Comparison of ENCODE assay signal across 8 cellular contexts in genomic region chr11:47177229-47177845, GRCh38. TPM values are rescaled to one million over a fixed set of nuclear protein-coding genes. Genes with fewer than 3 reads are reported as not detected.
DNase-seq lines count a peak whose midpoint lies in the region; ATAC-seq and TF ChIP-seq lines count a peak whose summit lies in the region.

No MANE protein-coding gene starts in this region.

- peak; percentile 81 for DNase-seq in A172 (ENCODE audit: low spot score)
- DNase-seq in GM13977 (ENCODE audit: low spot score) = peak; percentile 89
- peak; percentile 14 for DNase-seq in NCI-H2081 treated with DMSO at 0.1 percent for 48 hours (lab: John Stamatoyannopoulos, UW)
- peak; percentile 83 for DNase-seq in UCSD-AML1 (lab: John Stamatoyannopoulos, UW; ENCODE audit: unreplicated experiment)
- DNase-seq in cerebellum (ENCODE audit: low spot score) = peak; percentile 79
- DNase-seq in kidney tubule cell (ENCODE audit: low spot score) = peak; percentile 81
- DNase-seq in stimulated activated CD4-positive, alpha-beta T cell treated with anti-CD3 and anti-CD28 coated beads, Interleukin-2, amount 100 ng/mL, for 4 hours (ENCODE audit: low read depth) = peak; percentile 65

- peak; percentile 71 for TF ChIP-seq CTCF in GM13977 (IDR thresholded peaks at IDR 0.05; ENCODE audit: extremely low read depth, insufficient read depth, missing control alignments)

- ATAC-seq in HG02970 (IDR thresholded peaks at IDR 0.05; ENCODE audit: low FRiP score, unreplicated experiment) = peak; percentile 41

- in situ Hi-C loops in GM13977 (cut with MboI; ENCODE audit: low pct_unique_long_range_greater_than_20kb, low sequenced_read_pairs, unreplicated experiment) = no loop called here

RNA-seq across cellular contexts. Expression of gene ARFGAP2, which starts 0.7 kb away (rescaled TPM):
- 106 and 166 TPM in 2 replicates for total RNA-seq in A172 (2014; rRNA removed; shearing (Covaris generic))
- total RNA-seq in cerebellum = 93.0 TPM

RNA-seq across cellular contexts. Expression of gene PACSIN3, which starts 8.9 kb away (rescaled TPM):
- total RNA-seq in A172 (2014; rRNA removed; shearing (Covaris generic)) = 28.7 and 32.2 TPM in 2 replicates
- 2.5 TPM for total RNA-seq in cerebellum

RNA-seq across cellular contexts. Expression of gene DDB2, which starts 37.4 kb away (rescaled TPM):
- 86.1 and 110 TPM in 2 replicates for total RNA-seq in A172 (2014; rRNA removed; shearing (Covaris generic))
- total RNA-seq in cerebellum = 8.2 TPM

Comparison
In these comparisons a context has a peak if more than half of its experiments do, and no peak if none do; other contexts are left out.
1. Peak in every context shown above with its lines: DNase-seq and ATAC-seq.
2. DNase-seq: peak in every context shown above with its lines; median percentile 89 in GM13977; 83 in UCSD-AML1; 81 in A172; 81 in kidney tubule cell; 79 in cerebellum; 65 in stimulated activated CD4-positive, alpha-beta T cell treated with anti-CD3 and anti-CD28 coated beads, Interleukin-2, amount 100 ng/mL, for 4 hours; 14 in NCI-H2081 treated with DMSO at 0.1 percent for 48 hours.